8 cellular contexts compared by ENCODE assay signal in genomic region chr17:13306310-13306962, GRCh38.
DNase-seq lines count a peak whose midpoint lies in the region; ATAC-seq and TF ChIP-seq lines count a peak whose summit lies in the region.

No MANE protein-coding gene starts in this region.

- no peak overlapping the region for H4K8ac ChIP-seq in H9 (replicated peaks; ENCODE audit: insufficient read length, low read depth, low read length)

- H3K79me1 ChIP-seq in H9 (ENCODE audit: insufficient read depth, low read depth, low read length, poor library complexity, severe bottlenecking), result no peaks in the 10 kb centered on the region

- H3K27ac ChIP-seq in A673 (ENCODE audit: low read depth, low read length, poor library complexity, severe bottlenecking) (no peak overlapping the region), H9 (ENCODE audit: insufficient read length, low read depth, low read length) (no peak overlapping the region), testis (no peak overlapping the region)

- H3K4ac ChIP-seq in H9 (ENCODE audit: low read depth, low read length), result no peak overlapping the region

- TF ChIP-seq POLR2A in testis (IDR thresholded peaks at IDR 0.05), result no peak

- no peak overlapping the region for H4K5ac ChIP-seq in H9 (ENCODE audit: insufficient read length, low read depth, low read length)

- no peak overlapping the region for H3K9ac ChIP-seq in H9 (ENCODE audit: extremely low read depth, insufficient read length, low read length)

- no peak overlapping the region for H3K4me2 ChIP-seq in H9 (ENCODE audit: insufficient read depth, insufficient read length, low read length)

- H3K27me3 ChIP-seq in A673 (replicated peaks; ENCODE audit: insufficient read depth, low read depth, low read length, poor library complexity) (no peaks in the 10 kb centered on the region), H9 (ENCODE audit: insufficient read depth, low read length) (no peaks in the 10 kb centered on the region), testis (no peaks in the 10 kb centered on the region)

- peak overlapping the region in 1 of 3 experiments; percentile 47; a peak in 1 of 7 replicates for H3K27ac Mint-ChIP-seq in H9
- H3K27ac Mint-ChIP-seq in effector memory CD8-positive, alpha-beta T cell, result no peak overlapping the region

- no peak overlapping the region for H3K14ac ChIP-seq in H9 (ENCODE audit: insufficient read depth, low read length)

- H3K79me2 ChIP-seq in H9 (ENCODE audit: insufficient read depth, low read length), result no peaks in the 10 kb centered on the region

- BruUV-seq in A673 (replicated peaks; lab: Mats Ljungman, UMichigan), result no TSS peak

- no CpG with 5 or more reads among the region's 13 CpGs for WGBS in H9 (ENCODE audit: extremely low coverage, insufficient read length, low lambda C conversion rate)
- WGBS in testis, 2 donors, result 28 to 40% methylated on average over 13 of the region's 13 CpGs

- no peak overlapping the region for H2BK120ac ChIP-seq in H9 (ENCODE audit: low read depth, low read length, poor library complexity, severe bottlenecking)

- H3K27me3 Mint-ChIP-seq in H9 (ENCODE audit: low read depth), result no peaks in the 10 kb centered on the region
- no peaks in the 10 kb centered on the region for H3K27me3 Mint-ChIP-seq in effector memory CD8-positive, alpha-beta T cell

- no peaks in the 10 kb centered on the region for H3K4me1 ChIP-seq in A673 (ENCODE audit: insufficient read depth, low read length, poor library complexity, severe bottlenecking)
- H3K4me1 ChIP-seq in H9 (ENCODE audit: insufficient read depth, low read length), result no peaks in the 10 kb centered on the region
- H3K4me1 ChIP-seq in testis, result no peaks in the 10 kb centered on the region

- no peak overlapping the region for H3K56ac ChIP-seq in H9 (ENCODE audit: insufficient read length, low read depth, low read length)

- no peak overlapping the region for H2AFZ ChIP-seq in H9 (ENCODE audit: low read length)

- no peaks in the 10 kb centered on the region for H4K20me1 ChIP-seq in H9 (ENCODE audit: control insufficient read depth, insufficient read depth, insufficient read length)

- H3K23ac ChIP-seq in H9 (ENCODE audit: insufficient read length, low read depth, low read length), result no peak overlapping the region

- no peak overlapping the region for H2BK20ac ChIP-seq in H9 (ENCODE audit: low read depth, low read length, poor library complexity, severe bottlenecking)

- intact Hi-C loops in A673 (cut with micrococcal nuclease; ENCODE audit: unreplicated experiment), result no loop called here
- intact Hi-C loops in testis (cut with DNase I; ENCODE audit: low total_unique reads), result no loop called here

- ATAC-seq in HG03045 (IDR thresholded peaks at IDR 0.05; ENCODE audit: unreplicated experiment), result no peak
- no peak for ATAC-seq in GM18907 (IDR thresholded peaks at IDR 0.05; ENCODE audit: unreplicated experiment)
- no peak for ATAC-seq in effector memory CD8-positive, alpha-beta T cell (replicated peaks)

- H3K9me3 ChIP-seq in A673 (ENCODE audit: low read depth, low read length, poor library complexity, severe bottlenecking), result peaks cover 21% of the 10 kb centered on the region
- H3K9me3 ChIP-seq in H9 (ENCODE audit: control insufficient read depth, low read depth, low read length), result no peaks in the 10 kb centered on the region
- H3K9me3 ChIP-seq in testis, result no peaks in the 10 kb centered on the region

- H2BK12ac ChIP-seq in H9 (ENCODE audit: insufficient read length, low read depth, low read length), result no peak overlapping the region

- no peak overlapping the region for H3K4me3 Mint-ChIP-seq in H9
- H3K4me3 Mint-ChIP-seq in effector memory CD8-positive, alpha-beta T cell, result no peak overlapping the region

- DNase-seq in A673 (ENCODE audit: low spot score), result peak; percentile 56
- DNase-seq in H9, result peak; percentile 58
- DNase-seq in RPMI8226, result peak; percentile 10
- peak; percentile 90 for DNase-seq in fibroblast of villous mesenchyme (ENCODE audit: low read depth)
- DNase-seq in testis, result peak; percentile 55
- no peak for DNase-seq in effector memory CD8-positive, alpha-beta T cell

- H3K4me1 Mint-ChIP-seq in H9, result peaks cover 4% of the 10 kb centered on the region in 2 experiments; a peak in 3 of 4 replicates
- H3K4me1 Mint-ChIP-seq in effector memory CD8-positive, alpha-beta T cell (ENCODE audit: low read depth in 2 of 2), result no peaks in the 10 kb centered on the region

- no peak overlapping the region for H2BK5ac ChIP-seq in H9 (ENCODE audit: insufficient read length, low read length)

- TF ChIP-seq CTCF in A673 (conservative IDR thresholded peaks at IDR 0.05; ENCODE audit: low read depth, low read length) (peak; percentile 37), H9 (conservative IDR thresholded peaks at IDR 0.05) (peak; percentile 82), fibroblast of villous mesenchyme (IDR thresholded peaks at IDR 0.05; ENCODE audit: insufficient read depth, low read depth, low read length) (peak; percentile 77), testis (IDR thresholded peaks at IDR 0.05) (peak in 2 of 3 experiments; percentile 31 to 45)

- H3K36me3 ChIP-seq in A673 (ENCODE audit: insufficient read depth, low read length, poor library complexity, severe bottlenecking) (no peaks in the 10 kb centered on the region), testis (ENCODE audit: low read depth, missing control alignments) (no peaks in the 10 kb centered on the region)

- H4K91ac ChIP-seq in H9 (ENCODE audit: insufficient read length, low read depth, low read length), result no peak overlapping the region

- H3K18ac ChIP-seq in H9 (ENCODE audit: insufficient read length, low read depth, low read length), result no peak overlapping the region

- H3T11ph ChIP-seq in H9 (ENCODE audit: low read length), result no peak overlapping the region

- no peaks in the 10 kb centered on the region for H3K23me2 ChIP-seq in H9 (ENCODE audit: insufficient read length, low read depth, low read length, poor library complexity, severe bottlenecking)

- H3K9me3 Mint-ChIP-seq in H9, result peaks cover 4 to 10% of the 10 kb centered on the region in 2 experiments; a peak in 4 of 5 replicates
- no peaks in the 10 kb centered on the region for H3K9me3 Mint-ChIP-seq in effector memory CD8-positive, alpha-beta T cell

- no peak overlapping the region for H2AK5ac ChIP-seq in H9 (ENCODE audit: insufficient read length, low read length)

- POLR2A ChIA-PET in A673 (lab: Charles Lee; ENCODE audit: low non-redundant PET), result no interaction called here

- H2BK15ac ChIP-seq in H9 (ENCODE audit: low read depth, low read length), result no peak overlapping the region

- CTCF ChIA-PET in A673 (lab: Charles Lee), result no interaction called here

- H3K4me3 ChIP-seq in A673 (ENCODE audit: low read depth, low read length, poor library complexity, severe bottlenecking), result no peak overlapping the region
- no peak overlapping the region for H3K4me3 ChIP-seq in fibroblast of villous mesenchyme (ENCODE audit: low read depth, low read length)
- H3K4me3 ChIP-seq in testis, result peak overlapping the region in 1 of 2 donors; percentile 1

- H3K36me3 Mint-ChIP-seq in H9 (ENCODE audit: insufficient read depth in 1 of 3, low read depth in 3 of 3), result peaks cover 0 to 6% (median 4%) of the 10 kb centered on the region in 3 experiments; a peak in 5 of 7 replicates
- no peaks in the 10 kb centered on the region for H3K36me3 Mint-ChIP-seq in effector memory CD8-positive, alpha-beta T cell (ENCODE audit: insufficient read depth)

Comparison
In these comparisons a context has a peak if more than half of its experiments do, and no peak if none do; other contexts are left out.
1. DNase-seq: peak in A673 (single experiment), H9 (single experiment), RPMI8226 (single experiment), fibroblast of villous mesenchyme (single experiment) and testis (single experiment); none in effector memory CD8-positive, alpha-beta T cell (0 of 3).
2. Peak in every context shown above with its lines, with median percentiles within 50 percentile points of each other: CTCF ChIP-seq.